15 cellular contexts compared by ENCODE assay signal in genomic region chr11:10453261-10453660, GRCh38.
"Had no signal": no experiment of that assay in that cellular context is flagged by ENCODE, and none has a peak within 500 bp of the region (broad histone marks: within the 10 kb centered on the region; RNA-seq: fewer than 3 reads in every experiment).

No MANE protein-coding gene starts in this region.

- H3K9me3 Mint-ChIP-seq: activated naive CD4-positive, alpha-beta T cell treated with anti-CD3 and anti-CD28 coated beads, Interleukin-2, amount 50 U/mL, for 24 hours; nephron; stimulated activated naive CD8-positive, alpha-beta T cell treated with anti-CD3 and anti-CD28 coated beads, Interleukin-15, Interleukin-2, amounts not matched to agents 100 ng/mL and 50 ng/mL, for 24 hours had no signal

- H3K27ac Mint-ChIP-seq: activated CD8-positive, alpha-beta T cell treated with anti-CD3 and anti-CD28 coated beads, Interleukin-2, amount 10 ng/mL, durations not matched to agents 7 days and 5 days had no signal

- H3K9me3 ChIP-seq: heart right ventricle, left lung, psoas muscle, sigmoid colon, thoracic aorta had no signal

- H3K36me3 Mint-ChIP-seq: activated naive CD4-positive, alpha-beta T cell treated with anti-CD3 and anti-CD28 coated beads, Interleukin-2, amount 50 U/mL, for 24 hours; brain had no signal

- H3K4me3 Mint-ChIP-seq: activated CD4-positive, alpha-beta T cell treated with anti-CD3 and anti-CD28 coated beads for 36 hours; activated CD8-positive, alpha-beta T cell treated with anti-CD3 and anti-CD28 coated beads, Interleukin-2, amount 10 ng/mL, durations not matched to agents 7 days and 5 days; activated naive CD4-positive, alpha-beta T cell treated with anti-CD3 and anti-CD28 coated beads, Interleukin-2, amount 50 U/mL, for 24 hours; stimulated activated naive CD8-positive, alpha-beta T cell treated with anti-CD3 and anti-CD28 coated beads, Interleukin-15, Interleukin-2, amounts not matched to agents 100 ng/mL and 50 ng/mL, for 24 hours had no signal

- DNase-seq: activated CD4-positive, alpha-beta T cell treated with anti-CD3 and anti-CD28 coated beads for 36 hours; activated effector memory CD4-positive, alpha-beta T cell treated with Interleukin-2 at 50 U/mL for 16 hours; amygdala; heart right ventricle; left lung; mesenchymal stem cell; psoas muscle; sigmoid colon; T-helper 9 cell had no signal

- ATAC-seq: activated CD4-positive, alpha-beta T cell treated with anti-CD3 and anti-CD28 coated beads for 36 hours; activated CD8-positive, alpha-beta T cell treated with anti-CD3 and anti-CD28 coated beads, Interleukin-2, amount 10 ng/mL, durations not matched to agents 7 days and 5 days; heart right ventricle; left lung; psoas muscle had no signal

- H3K36me3 ChIP-seq: heart right ventricle, left lung, sigmoid colon, thoracic aorta had no signal

- H3K27me3 Mint-ChIP-seq: activated CD4-positive, alpha-beta T cell treated with anti-CD3 and anti-CD28 coated beads for 36 hours; activated naive CD4-positive, alpha-beta T cell treated with anti-CD3 and anti-CD28 coated beads, Interleukin-2, amount 50 U/mL, for 24 hours; stimulated activated naive CD8-positive, alpha-beta T cell treated with anti-CD3 and anti-CD28 coated beads, Interleukin-15, Interleukin-2, amounts not matched to agents 100 ng/mL and 50 ng/mL, for 24 hours had no signal

- H3K4me3 ChIP-seq: heart right ventricle, left lung, psoas muscle, sigmoid colon, thoracic aorta had no signal

- H3K27ac ChIP-seq: heart right ventricle, sigmoid colon, thoracic aorta had no signal
